11 cellular contexts compared by ENCODE assay signal in the genomic region with DNA sequence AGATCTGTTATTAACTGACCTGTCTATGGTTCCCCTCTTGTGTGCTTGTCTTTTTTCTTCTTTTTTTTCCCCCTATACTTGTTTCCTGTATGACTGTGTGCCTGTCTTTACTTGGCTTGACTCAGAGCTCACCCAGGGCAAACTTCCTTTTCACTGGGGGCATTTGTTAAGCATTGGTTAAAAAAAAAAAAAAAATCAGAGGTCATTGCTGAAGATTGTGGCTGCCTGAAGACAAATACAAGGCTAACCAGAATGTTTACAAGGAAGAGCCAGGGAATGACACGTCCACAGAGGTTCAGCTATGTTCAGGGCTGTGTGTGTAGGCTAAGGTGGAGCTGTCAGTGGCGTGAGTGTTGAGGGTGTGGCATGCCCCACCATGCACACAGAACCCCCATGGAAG. TPM values are rescaled to one million over a fixed set of nuclear protein-coding genes. Genes with fewer than 3 reads are reported as not detected.
DNase-seq lines count a peak whose midpoint lies in the region; ATAC-seq lines count a peak whose summit lies in the region.
"Had no signal": no experiment of that assay in that cellular context is flagged by ENCODE, and none has a peak within 500 bp of the region (broad histone marks: within the 10 kb centered on the region; RNA-seq: fewer than 3 reads in every experiment).

No MANE protein-coding gene starts in this region.

- intact Hi-C loops in posterior cingulate gyrus (cut with DNase I), result no loop called here

- H3K4me3 Mint-ChIP-seq in activated naive CD8-positive, alpha-beta T cell treated with anti-CD3 and anti-CD28 coated beads, Interleukin-2, amount 50 U/mL, for 24 hours, result no peak overlapping the region
- peak overlapping the region in 4 of 5 donors; percentile 14 to 52 (median 27) for H3K4me3 Mint-ChIP-seq in immature natural killer cell
- H3K4me3 Mint-ChIP-seq in activated naive CD4-positive, alpha-beta T cell treated with anti-CD3 and anti-CD28 coated beads, Interleukin-2, amount 10 ng/mL, durations not matched to agents 7 days and 5 days, result no peak overlapping the region

- no peaks in the 10 kb centered on the region for H3K9me3 Mint-ChIP-seq in activated naive CD8-positive, alpha-beta T cell treated with anti-CD3 and anti-CD28 coated beads, Interleukin-2, amount 50 U/mL, for 24 hours
- no peaks in the 10 kb centered on the region for H3K9me3 Mint-ChIP-seq in immature natural killer cell
- no peaks in the 10 kb centered on the region for H3K9me3 Mint-ChIP-seq in activated naive CD4-positive, alpha-beta T cell treated with anti-CD3 and anti-CD28 coated beads, Interleukin-2, amount 10 ng/mL, durations not matched to agents 7 days and 5 days

- peak; percentile 36 for ATAC-seq in activated naive CD8-positive, alpha-beta T cell treated with anti-CD3 and anti-CD28 coated beads, Interleukin-2, amount 50 U/mL, for 24 hours
- ATAC-seq in HG03135 (IDR thresholded peaks at IDR 0.05; ENCODE audit: unreplicated experiment), result no peak

- DNase-seq in A172 (ENCODE audit: low spot score) (peak; percentile 1), HT1080 (ENCODE audit: low read depth) (peak; percentile 96), immature natural killer cell (no peak), DMS 273 (lab: John Stamatoyannopoulos, UW; ENCODE audit: unreplicated experiment) (no peak), posterior cingulate gyrus (no peak)
- DNase-seq in activated naive CD8-positive, alpha-beta T cell treated with anti-CD3 and anti-CD28 coated beads, Interleukin-2, amount 50 U/mL, for 24 hours, result no peak
- DNase-seq in activated naive CD4-positive, alpha-beta T cell treated with anti-CD3 and anti-CD28 coated beads, Interleukin-2, amount 10 ng/mL, durations not matched to agents 7 days and 5 days, result no peak
- DNase-seq: activated CD8-positive, alpha-beta memory T cell treated with anti-CD3 and anti-CD28 coated beads for 24 hours; NCI-H1105; NCI-H82 had no signal

- CTCF ChIA-PET in activated naive CD4-positive, alpha-beta T cell treated with anti-CD3 and anti-CD28 coated beads, Interleukin-2, amount 10 ng/mL, durations not matched to agents 7 days and 5 days (lab: Charles Lee), result no interaction called here

- H3K27ac Mint-ChIP-seq in activated naive CD8-positive, alpha-beta T cell treated with anti-CD3 and anti-CD28 coated beads, Interleukin-2, amount 50 U/mL, for 24 hours, result no peak overlapping the region
- peak overlapping the region; percentile 6 to 60 (median 32) for H3K27ac Mint-ChIP-seq in immature natural killer cell
- H3K27ac Mint-ChIP-seq in activated naive CD4-positive, alpha-beta T cell treated with anti-CD3 and anti-CD28 coated beads, Interleukin-2, amount 10 ng/mL, durations not matched to agents 7 days and 5 days, result no peak overlapping the region

- H3K27me3 Mint-ChIP-seq in activated naive CD8-positive, alpha-beta T cell treated with anti-CD3 and anti-CD28 coated beads, Interleukin-2, amount 50 U/mL, for 24 hours, result no peaks in the 10 kb centered on the region
- H3K27me3 Mint-ChIP-seq in immature natural killer cell (ENCODE audit: low read depth in 3 of 3), result peaks cover 0 to 3% (median 0%) of the 10 kb centered on the region in 3 donors
- no peaks in the 10 kb centered on the region for H3K27me3 Mint-ChIP-seq in activated naive CD4-positive, alpha-beta T cell treated with anti-CD3 and anti-CD28 coated beads, Interleukin-2, amount 10 ng/mL, durations not matched to agents 7 days and 5 days

- H3K4me1 Mint-ChIP-seq in activated naive CD8-positive, alpha-beta T cell treated with anti-CD3 and anti-CD28 coated beads, Interleukin-2, amount 50 U/mL, for 24 hours, result peaks cover 15% of the 10 kb centered on the region
- H3K4me1 Mint-ChIP-seq in immature natural killer cell, result peaks cover 56 to 71% of the 10 kb centered on the region in 2 donors
- H3K4me1 Mint-ChIP-seq in activated naive CD4-positive, alpha-beta T cell treated with anti-CD3 and anti-CD28 coated beads, Interleukin-2, amount 10 ng/mL, durations not matched to agents 7 days and 5 days, result peaks cover 10% of the 10 kb centered on the region

- H3K36me3 Mint-ChIP-seq in activated naive CD8-positive, alpha-beta T cell treated with anti-CD3 and anti-CD28 coated beads, Interleukin-2, amount 50 U/mL, for 24 hours (ENCODE audit: low read depth), result peaks cover 12% of the 10 kb centered on the region
- H3K36me3 Mint-ChIP-seq in immature natural killer cell, result peaks cover 0 to 15% (median 7%) of the 10 kb centered on the region in 3 donors
- peaks cover 16% of the 10 kb centered on the region for H3K36me3 Mint-ChIP-seq in activated naive CD4-positive, alpha-beta T cell treated with anti-CD3 and anti-CD28 coated beads, Interleukin-2, amount 10 ng/mL, durations not matched to agents 7 days and 5 days

RNA-seq across cellular contexts. Expression of gene LNX2, which starts 47.1 kb away (rescaled TPM):
- 7.0 and 8.5 TPM in 2 replicates for total RNA-seq in A172 (2014; rRNA removed; shearing (Covaris generic))
- 6.5 and 8.0 TPM in 2 replicates for total RNA-seq in HT1080 (2014; rRNA removed; shearing (Covaris generic))
- polyA plus RNA-seq in HT1080 (2015; cell fraction: cytosol; rRNA removed), result 8.4 and 10.2 TPM in 2 replicates
- 9.2 and 10.8 TPM in 2 replicates for polyA plus RNA-seq in HT1080 (2015; cell fraction: nucleus; rRNA removed)
- polyA plus RNA-seq in immature natural killer cell, result 1 to 10 TPM; 1.5 to 4.0 (median 2.8) TPM

RNA-seq across cellular contexts. Expression of gene POLR1D, which starts 48.4 kb away (rescaled TPM):
- 86.6 and 88.3 TPM in 2 replicates for total RNA-seq in A172 (2014; rRNA removed; shearing (Covaris generic))
- 168 and 203 TPM in 2 replicates for total RNA-seq in HT1080 (2014; rRNA removed; shearing (Covaris generic))
- 232 and 263 TPM in 2 replicates for polyA plus RNA-seq in HT1080 (2015; cell fraction: cytosol; rRNA removed)
- polyA plus RNA-seq in HT1080 (2015; cell fraction: nucleus; rRNA removed), result 104 and 118 TPM in 2 replicates
- polyA plus RNA-seq in immature natural killer cell, result 100 to 1,000 TPM in 1 of 3 donors, 10 to 100 TPM in 2; 66.9 to 109 (median 87.7) TPM

Comparison
In these comparisons a context has a peak if more than half of its experiments do, and no peak if none do; other contexts are left out.
1. DNase-seq: peak in A172 (single experiment) and HT1080 (single experiment); none in activated naive CD8-positive, alpha-beta T cell treated with anti-CD3 and anti-CD28 coated beads, Interleukin-2, amount 50 U/mL, for 24 hours (single experiment), immature natural killer cell (0 of 3), activated naive CD4-positive, alpha-beta T cell treated with anti-CD3 and anti-CD28 coated beads, Interleukin-2, amount 10 ng/mL, durations not matched to agents 7 days and 5 days (single experiment), DMS 273 (single experiment) and posterior cingulate gyrus (0 of 10).
2. H3K27ac Mint-ChIP-seq: peak in immature natural killer cell (6 of 6); none in activated naive CD8-positive, alpha-beta T cell treated with anti-CD3 and anti-CD28 coated beads, Interleukin-2, amount 50 U/mL, for 24 hours (single experiment) and activated naive CD4-positive, alpha-beta T cell treated with anti-CD3 and anti-CD28 coated beads, Interleukin-2, amount 10 ng/mL, durations not matched to agents 7 days and 5 days (single experiment).
3. H3K4me3 Mint-ChIP-seq: peak in immature natural killer cell (4 of 5); none in activated naive CD8-positive, alpha-beta T cell treated with anti-CD3 and anti-CD28 coated beads, Interleukin-2, amount 50 U/mL, for 24 hours (single experiment) and activated naive CD4-positive, alpha-beta T cell treated with anti-CD3 and anti-CD28 coated beads, Interleukin-2, amount 10 ng/mL, durations not matched to agents 7 days and 5 days (single experiment).